2 cellular contexts compared by ENCODE assay signal in the genomic region with DNA sequence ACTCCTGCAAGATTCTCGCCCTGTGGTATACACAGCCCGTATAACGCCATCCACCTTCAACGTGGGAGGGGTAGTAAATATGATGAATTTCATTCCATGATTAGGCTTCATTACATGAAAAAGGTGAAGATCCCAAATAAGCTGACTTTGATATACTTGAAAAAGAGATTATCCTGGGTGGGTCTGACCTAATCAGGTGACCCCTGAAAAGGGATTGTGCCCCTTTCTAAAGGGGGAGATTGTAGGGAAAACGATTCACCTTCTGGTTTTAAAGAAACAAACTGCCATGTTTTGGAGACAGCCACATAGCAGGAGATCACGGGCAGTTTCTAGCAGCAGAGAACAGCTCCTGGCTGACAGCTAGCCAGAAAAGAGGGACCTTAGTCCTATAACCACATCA.
TF ChIP-seq lines count a peak whose summit lies in the region.

No MANE protein-coding gene starts in this region.

TF ChIP-seq in HEK293, 187 proteins besides CTCF, POLR2A, EP300 and RAD21:
- peak; percentile 95 for TF ChIP-seq ZNF10 (tag by site-specific recombination; IDR thresholded peaks at IDR 0.05)
- TF ChIP-seq ZBTB7A (tag by site-specific recombination; IDR thresholded peaks at IDR 0.05; ENCODE audit: low read depth) = no peak

TF ChIP-seq in IMR-90, 13 proteins besides CTCF, POLR2A, EP300 and RAD21:
- TF ChIP-seq BHLHE40 (IDR thresholded peaks at IDR 0.05; ENCODE audit: low read depth, low read length) (no peak), CHD1 (IDR thresholded peaks at IDR 0.05; ENCODE audit: low read depth, low read length) (no peak), NFE2L2 (IDR thresholded peaks at IDR 0.05; ENCODE audit: low read depth, low read length) (no peak), CEBPB (IDR thresholded peaks at IDR 0.05; ENCODE audit: low read depth, low read length) (no peak), SMC3 (IDR thresholded peaks at IDR 0.05; ENCODE audit: low read depth, low read length) (no peak), RFX5 (IDR thresholded peaks at IDR 0.05; ENCODE audit: low read depth, low read length) (no peak), FOS (IDR thresholded peaks at IDR 0.05; ENCODE audit: low read depth, low read length) (no peak), MAZ (IDR thresholded peaks at IDR 0.05; ENCODE audit: borderline replicate concordance, low read depth, low read length) (no peak), MXI1 (IDR thresholded peaks at IDR 0.05; ENCODE audit: borderline replicate concordance, low read depth, low read length) (no peak), USF2 (IDR thresholded peaks at IDR 0.05; ENCODE audit: low read depth, low read length) (no peak)
- TF ChIP-seq, protein P1, sequence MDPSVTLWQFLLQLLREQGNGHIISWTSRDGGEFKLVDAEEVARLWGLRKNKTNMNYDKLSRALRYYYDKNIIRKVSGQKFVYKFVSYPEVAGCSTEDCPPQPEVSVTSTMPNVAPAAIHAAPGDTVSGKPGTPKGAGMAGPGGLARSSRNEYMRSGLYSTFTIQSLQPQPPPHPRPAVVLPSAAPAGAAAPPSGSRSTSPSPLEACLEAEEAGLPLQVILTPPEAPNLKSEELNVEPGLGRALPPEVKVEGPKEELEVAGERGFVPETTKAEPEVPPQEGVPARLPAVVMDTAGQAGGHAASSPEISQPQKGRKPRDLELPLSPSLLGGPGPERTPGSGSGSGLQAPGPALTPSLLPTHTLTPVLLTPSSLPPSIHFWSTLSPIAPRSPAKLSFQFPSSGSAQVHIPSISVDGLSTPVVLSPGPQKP (IDR thresholded peaks at IDR 0.05; ENCODE audit: borderline replicate concordance, low read depth, low read length) = no peak
